In the genomic region with DNA sequence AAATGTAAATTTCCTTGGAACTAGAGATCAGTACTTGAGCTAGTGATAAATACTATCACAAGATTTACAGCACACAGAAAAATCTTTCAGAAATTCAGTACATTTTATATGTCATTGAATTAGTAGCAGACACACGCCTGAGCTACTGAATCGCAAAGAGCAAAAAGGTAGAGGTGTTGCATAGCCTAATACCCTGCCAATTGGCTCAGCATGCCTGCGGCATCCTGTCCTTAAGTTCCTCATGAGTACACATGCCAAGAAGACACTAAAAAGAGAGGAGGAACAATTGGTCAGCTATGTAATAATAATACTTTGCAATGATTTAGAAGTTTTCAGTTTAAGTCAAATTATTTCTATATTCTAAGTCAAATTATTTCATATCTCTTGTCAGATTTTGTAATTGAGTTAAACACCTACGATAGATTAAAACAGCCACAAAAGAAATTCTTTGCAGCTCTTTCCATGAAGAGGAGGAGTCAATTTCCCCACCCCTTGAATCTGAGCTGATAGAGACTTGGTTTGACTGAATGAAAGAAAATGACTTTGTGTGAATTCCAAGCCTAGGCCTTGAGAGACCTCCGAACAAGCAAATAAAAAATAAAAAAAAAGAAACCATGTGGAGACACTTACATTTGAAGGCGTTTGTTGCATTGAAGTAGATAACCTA, we compare ENCODE assay signal across 19 cellular contexts.
"Had no signal": no experiment of that assay in that cellular context is flagged by ENCODE, and none has a peak within 500 bp of the region (broad histone marks: within the 10 kb centered on the region; RNA-seq: fewer than 3 reads in every experiment).

No MANE protein-coding gene starts in this region.

- H3K4me1 ChIP-seq: left lung, pancreas, psoas muscle, right atrium auricular region, vagina had no signal

- H3K27me3 ChIP-seq: dorsolateral prefrontal cortex, foreskin keratinocyte, left lung, pancreas, right atrium auricular region, vagina had no signal

- H3K27ac ChIP-seq: dorsolateral prefrontal cortex, foreskin keratinocyte, left lung, pancreas, psoas muscle, right atrium auricular region, thoracic aorta, vagina had no signal

- H3K36me3 ChIP-seq: left lung, pancreas, right atrium auricular region, thoracic aorta, vagina had no signal

- ATAC-seq: left lung, natural killer cell, psoas muscle had no signal

- DNase-seq: activated CD4-positive, alpha-beta memory T cell treated with anti-CD3 and anti-CD28 coated beads for 36 hours; activated naive CD4-positive, alpha-beta T cell treated with Interleukin-2 at 50 U/mL for 16 hours; activated naive CD8-positive, alpha-beta T cell treated with anti-CD3 and anti-CD28 coated beads for 36 hours; activated T-cell treated with anti-CD3 and anti-CD28 coated beads, Interleukin-2, amount 50 U/mL, for 48 hours; dorsolateral prefrontal cortex; immature natural killer cell; kidney glomerular epithelial cell; left lung; midbrain; natural killer cell; pancreas; psoas muscle; stimulated activated CD4-positive, alpha-beta T cell treated with anti-CD3 and anti-CD28 coated beads, Interleukin-4, amount 100 ng/mL, for 24 hours; stimulated activated naive CD4-positive, alpha-beta T cell treated with Interleukin-2 at 50 U/mL for 16 hours had no signal

- H3K4me3 ChIP-seq: dorsolateral prefrontal cortex, left lung, lung, pancreas, psoas muscle, right atrium auricular region, thoracic aorta, vagina had no signal

- H3K9me3 ChIP-seq: left lung, pancreas, psoas muscle, right atrium auricular region, thoracic aorta, vagina had no signal
